Comparison of ENCODE assay signal across 8 cellular contexts in the genomic region with DNA sequence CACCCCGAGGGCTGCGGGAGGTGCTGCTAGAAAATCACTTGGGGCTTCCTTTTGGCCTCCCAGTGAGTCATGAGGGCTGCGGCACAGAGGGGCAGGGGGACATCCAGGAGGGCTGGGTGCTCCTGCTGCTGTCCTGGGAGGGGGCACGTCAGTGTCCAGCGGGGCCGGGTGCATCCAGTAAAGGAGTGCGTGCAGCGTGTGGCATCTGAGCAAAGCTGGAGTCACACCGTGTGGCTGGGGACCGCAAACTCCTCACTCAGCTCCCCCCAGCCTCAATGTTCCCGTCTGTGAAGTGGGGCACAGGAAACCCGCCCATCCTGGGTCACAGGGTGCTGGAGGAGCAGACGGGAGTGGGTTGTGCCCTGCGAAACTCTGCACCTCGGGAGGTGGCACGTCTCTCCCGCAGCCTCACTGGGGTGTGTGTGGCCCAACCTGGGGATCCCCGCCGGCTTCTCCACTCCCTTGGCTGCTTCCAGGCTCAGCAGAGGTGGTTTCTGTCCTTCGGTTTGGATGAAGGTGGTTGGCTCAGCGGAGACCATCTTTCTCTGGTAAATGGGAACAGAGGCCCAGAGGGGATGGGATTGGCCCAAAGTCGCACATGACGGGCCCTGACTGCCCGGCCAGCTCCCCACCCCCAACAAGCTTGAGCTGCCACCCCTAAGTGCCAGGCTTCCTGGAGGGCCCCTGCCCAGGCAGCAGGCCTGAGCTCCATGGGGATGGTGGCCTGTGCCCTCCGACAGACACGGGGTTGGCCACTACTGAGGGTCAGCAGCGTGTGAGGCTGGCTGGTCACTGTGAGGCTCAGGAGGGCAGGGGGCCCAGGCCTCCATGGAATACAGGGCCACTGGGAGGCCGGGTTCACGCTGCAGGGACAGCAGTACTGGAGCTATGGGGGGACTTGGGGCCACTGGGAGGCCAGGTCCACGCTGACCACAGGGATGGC.
DNase-seq lines count a peak whose midpoint lies in the region; ATAC-seq, FAIRE-seq and TF ChIP-seq lines count a peak whose summit lies in the region.
"Not testable (repeated sequence)": the region's sequence is repeated elsewhere in the genome, so short reads cannot be mapped to it uniquely, and the experiment has no call there.

No MANE protein-coding gene starts in this region.

- not testable (repeated sequence) for H3F3A ChIP-seq in GM23248 (ENCODE audit: insufficient read depth); PC-9 (ENCODE audit: insufficient read depth, low read depth)

- H2AFZ ChIP-seq in GM23248, PC-9: not testable (repeated sequence)

- BruUV-seq in PC-9 (replicated peaks; lab: Mats Ljungman, UMichigan): TSS peak; percentile 71

- not testable (repeated sequence) for H3K27me3 ChIP-seq in AG04450 (ENCODE audit: control insufficient read depth, insufficient read depth, low read length); GM23248 (replicated peaks; ENCODE audit: insufficient read depth); PC-9 (ENCODE audit: insufficient read depth, low read depth); adipocyte (replicated peaks; ENCODE audit: control insufficient read depth, insufficient read depth, low read length)

- peaks cover 10% of the 10 kb centered on the region; the same call in 1 of the 2 replicates for H3K9me3 ChIP-seq in AG04450 (ENCODE audit: control insufficient read depth, insufficient read depth, low read length)
- H3K9me3 ChIP-seq in GM23248 (ENCODE audit: low read depth); PC-9 (ENCODE audit: insufficient read depth, low read depth); adipocyte (ENCODE audit: control insufficient read depth, low read length); kidney (ENCODE audit: control insufficient read depth in 1 of 2, low read length in 2 of 2): not testable (repeated sequence)

- not testable (repeated sequence) for H3K4me1 ChIP-seq in GM23248 (ENCODE audit: insufficient read depth)
- peaks cover 20% of the 10 kb centered on the region for H3K4me1 ChIP-seq in PC-9 (replicated peaks; ENCODE audit: insufficient read depth)
- H3K4me1 ChIP-seq in adipocyte (ENCODE audit: control insufficient read depth, insufficient read depth, low read length): peaks cover 29% of the 10 kb centered on the region
- peaks cover 4 to 19% of the 10 kb centered on the region in 2 donors for H3K4me1 ChIP-seq in kidney (ENCODE audit: control insufficient read depth in 1 of 2, insufficient read depth in 1 of 2, low read depth in 1 of 2, low read length in 2 of 2)

- not testable (repeated sequence) for TF ChIP-seq CTCF in AG04450 (IDR thresholded peaks at IDR 0.05; ENCODE audit: low read depth, low read length); PC-9 (conservative IDR thresholded peaks at IDR 0.05); kidney (IDR thresholded peaks at IDR 0.05; ENCODE audit: borderline replicate concordance, extremely low read depth, insufficient read depth); osteocyte (IDR thresholded peaks at IDR 0.05)

- peak overlapping the region; percentile 21 for H3K27ac ChIP-seq in AG04450 (ENCODE audit: low read depth, low read length)
- not testable (repeated sequence) for H3K27ac ChIP-seq in GM23248, PC-9
- peak overlapping the region; percentile 59 to 74 for H3K27ac ChIP-seq in kidney (ENCODE audit: low read depth in 2 of 2, low read length in 2 of 2)

- not testable (repeated sequence) for H3K9me3 Mint-ChIP-seq in osteocyte (ENCODE audit: unreplicated experiment); stimulated activated naive B cell treated with anti-CD40 and anti-IgM and Interleukin-4, amounts not matched to agents 10 μg/mL and 1 μg/mL and 100 μg/mL, for 72 hours

- not testable (repeated sequence) for H3K36me3 ChIP-seq in GM23248 (ENCODE audit: low read depth); PC-9 (ENCODE audit: low read depth); adipocyte (ENCODE audit: control insufficient read depth, insufficient read depth, low read length, severe bottlenecking); kidney (ENCODE audit: control insufficient read depth in 1 of 2, insufficient read depth in 2 of 2, low read length in 2 of 2)

- peaks cover 40% of the 10 kb centered on the region for H3K4me1 Mint-ChIP-seq in osteocyte (ENCODE audit: unreplicated experiment)
- H3K4me1 Mint-ChIP-seq in stimulated activated naive B cell treated with anti-CD40 and anti-IgM and Interleukin-4, amounts not matched to agents 10 μg/mL and 1 μg/mL and 100 μg/mL, for 72 hours: peaks cover 26 to 65% of the 10 kb centered on the region in 2 donors

- not testable (repeated sequence) for H3K27me3 Mint-ChIP-seq in osteocyte (ENCODE audit: unreplicated experiment); stimulated activated naive B cell treated with anti-CD40 and anti-IgM and Interleukin-4, amounts not matched to agents 10 μg/mL and 1 μg/mL and 100 μg/mL, for 72 hours

- H3K36me3 Mint-ChIP-seq in osteocyte (ENCODE audit: unreplicated experiment): not testable (repeated sequence)
- peaks cover 16 to 17% of the 10 kb centered on the region in 2 donors for H3K36me3 Mint-ChIP-seq in stimulated activated naive B cell treated with anti-CD40 and anti-IgM and Interleukin-4, amounts not matched to agents 10 μg/mL and 1 μg/mL and 100 μg/mL, for 72 hours

- not testable (repeated sequence) for H3K4me3 Mint-ChIP-seq in osteocyte (ENCODE audit: unreplicated experiment); stimulated activated naive B cell treated with anti-CD40 and anti-IgM and Interleukin-4, amounts not matched to agents 10 μg/mL and 1 μg/mL and 100 μg/mL, for 72 hours

- CTCF ChIA-PET in AG04450 (lab: Charles Lee); PC-9 (lab: Charles Lee): not testable (repeated sequence)

- not testable (repeated sequence) for H3K4me3 ChIP-seq in AG04450 (ENCODE audit: low read depth, low read length); GM23248; PC-9; adipocyte (ENCODE audit: low read length); kidney (ENCODE audit: low read length in 2 of 2)

- peak overlapping the region; percentile 83 for H3K27ac Mint-ChIP-seq in osteocyte (ENCODE audit: unreplicated experiment)
- H3K27ac Mint-ChIP-seq in stimulated activated naive B cell treated with anti-CD40 and anti-IgM and Interleukin-4, amounts not matched to agents 10 μg/mL and 1 μg/mL and 100 μg/mL, for 72 hours: peak overlapping the region; percentile 62

- H3K4me2 ChIP-seq in GM23248 (ENCODE audit: unreplicated experiment): not testable (repeated sequence)
- H3K4me2 ChIP-seq in PC-9: peak overlapping the region; percentile 53

- POLR2A ChIA-PET in AG04450 (lab: Yijun Ruan, JAX) (interaction anchor here (1.6 kb wide), 1 partner anchor 17 kb away, joined by 5 read pairs; no protein-coding TSS in a partner anchor), PC-9 (lab: Charles Lee; ENCODE audit: unreplicated experiment) (interaction anchor here (0.6 kb wide), 1 partner anchor 33 kb away, joined by 4 read pairs; no protein-coding TSS in a partner anchor)

- not testable (repeated sequence) for H3K79me2 ChIP-seq in GM23248 (ENCODE audit: insufficient read depth); PC-9 (ENCODE audit: low read depth)

- intact Hi-C loops in PC-9 (cut with micrococcal nuclease; ENCODE audit: unreplicated experiment); kidney (cut with DNase I): not testable (repeated sequence)

- DNase-seq in AG04450 (ENCODE audit: low read depth, low spot score); GM23248; PC-9; adipocyte (ENCODE audit: low read depth); osteocyte (ENCODE audit: extremely low spot score, unreplicated experiment); stimulated activated naive B cell treated with anti-CD40 and anti-IgM and Interleukin-4, amounts not matched to agents 10 μg/mL and 1 μg/mL and 100 μg/mL, for 72 hours: not testable (repeated sequence)
- DNase-seq in kidney: peak; percentile 79

- H3K9ac ChIP-seq in GM23248 (peak overlapping the region; percentile 64), adipocyte (ENCODE audit: low read length) (peak overlapping the region; percentile 34), kidney (ENCODE audit: low read length in 2 of 2) (peak overlapping the region in 1 of 2 donors; percentile 19)

- WGBS in GM23248 (ENCODE audit: low coverage in 1 of 2, low lambda C conversion rate in 2 of 2, missing lambda C conversion rate in 2 of 2), 2 experiments: 62 to 64% methylated on average over 24 to 28 of the region's 30 CpGs

- in situ Hi-C loops in GM23248 (cut with MboI): not testable (repeated sequence)

- not testable (repeated sequence) for FAIRE-seq in kidney (lab: Jason Lieb, UNC)

- not testable (repeated sequence) for H4K20me1 ChIP-seq in GM23248 (ENCODE audit: insufficient read depth); PC-9 (ENCODE audit: insufficient read depth)

- H3K9me2 ChIP-seq in GM23248 (ENCODE audit: insufficient read depth); PC-9 (ENCODE audit: insufficient read depth): not testable (repeated sequence)

- ATAC-seq in esophagus mucosa: peak; percentile 22
- not testable (repeated sequence) for ATAC-seq in stimulated activated naive B cell treated with anti-CD40 and anti-IgM and Interleukin-4, amounts not matched to agents 10 μg/mL and 1 μg/mL and 100 μg/mL, for 72 hours (replicated peaks)
